ENCODE assay signal across 8 cellular contexts in genomic region chr16:77660311-77660710, GRCh38.
DNase-seq lines count a peak whose midpoint lies in the region; ATAC-seq and TF ChIP-seq lines count a peak whose summit lies in the region.

No MANE protein-coding gene starts in this region.

- intact Hi-C loops in mammary epithelial cell (cut with micrococcal nuclease) = loop anchor here (1.0 kb wide), 3 partner anchors 61 to 424 kb away; no protein-coding TSS in a partner anchor

- no peaks in the 10 kb centered on the region for H3K4me1 ChIP-seq in mammary epithelial cell (ENCODE audit: insufficient read depth, low read length)

- CTCF ChIA-PET in mammary epithelial cell (lab: Charles Lee; ENCODE audit: low non-redundant PET) = interaction anchor here (0.6 to 0.7 kb wide), 2 partner anchors 522 to 555 kb away, joined by 4 to 6 read pairs; no protein-coding TSS in a partner anchor

- peak; percentile 28 for TF ChIP-seq CTCF in GM12864 (IDR thresholded peaks at IDR 0.05; ENCODE audit: low read depth, low read length, missing control alignments)
- peak; percentile 42 to 75 for TF ChIP-seq CTCF in mammary epithelial cell (conservative IDR thresholded peaks at IDR 0.05 in 1 of 2, IDR thresholded peaks at IDR 0.05 in 1 of 2; ENCODE audit: extremely low read depth in 1 of 2, insufficient read depth in 1 of 2, low read depth in 1 of 2, low read length in 2 of 2)
- peak; percentile 50 to 53 (median 53) for TF ChIP-seq CTCF in nephron (IDR thresholded peaks at IDR 0.05; ENCODE audit: unreplicated experiment in 3 of 3)

- no peaks in the 10 kb centered on the region for H3K36me3 Mint-ChIP-seq in nephron (ENCODE audit: low read depth)

- H3K27me3 ChIP-seq in mammary epithelial cell (ENCODE audit: insufficient read depth, low read length) = no peaks in the 10 kb centered on the region

- H3K36me3 ChIP-seq in mammary epithelial cell (ENCODE audit: insufficient read depth, low read length) = no peaks in the 10 kb centered on the region

- no peaks in the 10 kb centered on the region for H4K20me1 ChIP-seq in mammary epithelial cell (ENCODE audit: insufficient read depth, low read length)

- ATAC-seq in HG03457 (IDR thresholded peaks at IDR 0.05; ENCODE audit: unreplicated experiment) = no peak

- in situ Hi-C loops in mammary epithelial cell (cut with MboI; ENCODE audit: low sequenced_read_pairs in 2 of 2) = loop anchor here (10.0 kb wide), 1 partner anchor 426 kb away; no protein-coding TSS in a partner anchor

- H3K4me3 ChIP-seq in GM12864 (ENCODE audit: low read depth, low read length) = no peak overlapping the region
- H3K4me3 ChIP-seq in mammary epithelial cell (replicated peaks in 1 of 3; ENCODE audit: insufficient read depth in 1 of 3, low read depth in 2 of 3, low read length in 3 of 3) = no peak overlapping the region

- H3K4me1 Mint-ChIP-seq in nephron = peaks cover 4% of the 10 kb centered on the region

- peaks cover 2% of the 10 kb centered on the region for H3K9me3 ChIP-seq in mammary epithelial cell (replicated peaks; ENCODE audit: insufficient read depth, low read length)

- no peak overlapping the region for H3K27ac Mint-ChIP-seq in nephron

- WGBS in mammary epithelial cell (ENCODE audit: low coverage, missing lambda C conversion rate) = under 1% methylated on average over 12 of the region's 12 CpGs

- no peak overlapping the region for H3K4me2 ChIP-seq in mammary epithelial cell (ENCODE audit: insufficient read depth, low read depth, low read length)

- BruUV-seq in mammary epithelial cell (replicated peaks; lab: Mats Ljungman, UMichigan) = no TSS peak

- H3K27ac ChIP-seq in mammary epithelial cell (ENCODE audit: insufficient read depth, low read depth, low read length) = no peak overlapping the region

- dilution Hi-C loops in mammary epithelial cell (cut with HindIII; ENCODE audit: low sequenced_read_pairs) = no loop called here

- H2AFZ ChIP-seq in mammary epithelial cell (ENCODE audit: low read depth, low read length) = peak overlapping the region; percentile 34

- peaks cover 4% of the 10 kb centered on the region for H3K27me3 Mint-ChIP-seq in nephron (ENCODE audit: low read depth)

- DNase-seq in GM12864 (ENCODE audit: low read depth) (no peak), NCI-H2196 treated with DMSO at 0.1 percent for 48 hours (lab: John Stamatoyannopoulos, UW; ENCODE audit: unreplicated experiment) (peak; percentile 5), mammary epithelial cell (peak; percentile 33), islet precursor cell (no peak), NCI-H187 (lab: John Stamatoyannopoulos, UW) (no peak)
- DNase-seq in activated effector memory CD4-positive, alpha-beta T cell treated with Interleukin-2 at 50 U/mL for 16 hours = no peak

- H3K9me3 Mint-ChIP-seq in nephron = peaks cover 9% of the 10 kb centered on the region

- no peaks in the 10 kb centered on the region for H3K79me2 ChIP-seq in mammary epithelial cell (ENCODE audit: insufficient read depth, low read length)

- H3K9ac ChIP-seq in mammary epithelial cell (ENCODE audit: insufficient read depth, low read length) = no peak overlapping the region

- no peak overlapping the region for H3K4me3 Mint-ChIP-seq in nephron

Comparison
In these comparisons a context has a peak if more than half of its experiments do, and no peak if none do; other contexts are left out.
1. DNase-seq: peak in NCI-H2196 treated with DMSO at 0.1 percent for 48 hours (single experiment) and mammary epithelial cell (single experiment); none in GM12864 (single experiment), activated effector memory CD4-positive, alpha-beta T cell treated with Interleukin-2 at 50 U/mL for 16 hours (single experiment), islet precursor cell (single experiment) and NCI-H187 (0 of 2).
2. Peak in every context shown above with its lines, with median percentiles within 50 percentile points of each other: CTCF ChIP-seq.